16 cellular contexts compared by ENCODE assay signal in genomic region chr17:8618825-8619224, GRCh38. TPM values are rescaled to one million over a fixed set of nuclear protein-coding genes. Genes with fewer than 3 reads are reported as not detected.
DNase-seq lines count a peak whose midpoint lies in the region; ATAC-seq, FAIRE-seq and TF ChIP-seq lines count a peak whose summit lies in the region.
"Had no signal": no experiment of that assay in that cellular context is flagged by ENCODE, and none has a peak within 500 bp of the region (broad histone marks: within the 10 kb centered on the region; RNA-seq: fewer than 3 reads in every experiment).

No MANE protein-coding gene starts in this region.

- no peak overlapping the region for H2BK120ac ChIP-seq in trophoblast cell (ENCODE audit: insufficient read depth, low read length, poor library complexity)

- no peak overlapping the region for H3K23ac ChIP-seq in trophoblast cell (ENCODE audit: low read length)

- no peak overlapping the region for H2AFZ ChIP-seq in trophoblast cell (ENCODE audit: insufficient read depth, low read length, poor library complexity)

- no peak overlapping the region for H3K4ac ChIP-seq in trophoblast cell (ENCODE audit: low read depth, low read length)

- WGBS in trophoblast cell (ENCODE audit: extremely low coverage, insufficient coverage, insufficient read length), result no CpG with 5 or more reads among the region's 3 CpGs
- whole genome bisulfite sequencing in testis, 2 donors, result 79 to 81% methylated on average over 3 of the region's 3 CpGs

- no peak overlapping the region for H2BK12ac ChIP-seq in trophoblast cell (ENCODE audit: low read length)

- H2BK5ac ChIP-seq in trophoblast cell (ENCODE audit: low read depth, low read length, poor library complexity), result no peak overlapping the region

- H3K79me1 ChIP-seq in trophoblast cell (ENCODE audit: low read length), result no peaks in the 10 kb centered on the region

- H4K8ac ChIP-seq in trophoblast cell (ENCODE audit: low read depth, low read length), result no peak overlapping the region

- peak; percentile 13 for FAIRE-seq in HTR-8/SVneo (lab: Jason Lieb, UNC)
- FAIRE-seq: A549, GM19239, H1 had no signal

- TF ChIP-seq CTCF in testis (IDR thresholded peaks at IDR 0.05), result no peak

- TF ChIP-seq POLR2A in testis (IDR thresholded peaks at IDR 0.05), result no peak

- intact Hi-C loops in testis (cut with DNase I; ENCODE audit: low total_unique reads), result no loop called here

- no peak overlapping the region for H3K18ac ChIP-seq in trophoblast cell (ENCODE audit: low read length)

- no peak for DNase-seq in HTR-8/SVneo (ENCODE audit: insufficient read length, low spot score)
- DNase-seq in astrocyte of the hippocampus (ENCODE audit: low read depth, low spot score), result peak; percentile 11
- peak; percentile 35 to 92 for DNase-seq in trophoblast cell
- no peak for DNase-seq in NCI-H526 (lab: John Stamatoyannopoulos, UW)
- DNase-seq in testis, result no peak
- DNase-seq: BE2C; CD4-positive, alpha-beta memory T cell; DMS79 treated with DMSO at 0.1 percent for 48 hours; GDM1; IMR-90 had no signal

- ATAC-seq in HG03095 (IDR thresholded peaks at IDR 0.05; ENCODE audit: unreplicated experiment), result no peak
- ATAC-seq: A549 had no signal

- peaks cover 10% of the 10 kb centered on the region for H3K79me2 ChIP-seq in trophoblast cell (ENCODE audit: control insufficient read depth, insufficient read depth, low read length, poor library complexity)

- H3K4me1 ChIP-seq in trophoblast cell (ENCODE audit: control insufficient read depth in 1 of 2, insufficient read depth in 2 of 2, low read length in 2 of 2) (peaks cover 6 to 10% of the 10 kb centered on the region in 2 experiments), testis (no peaks in the 10 kb centered on the region)
- H3K4me1 ChIP-seq: BE2C had no signal

- H3K9ac ChIP-seq in trophoblast cell (ENCODE audit: low read length), result no peak overlapping the region

- H3K36me3 ChIP-seq in trophoblast cell (ENCODE audit: control insufficient read depth in 1 of 2, insufficient read depth in 2 of 2, low read length in 2 of 2) (peaks cover 8 to 16% of the 10 kb centered on the region in 2 experiments), testis (ENCODE audit: low read depth, missing control alignments) (no peaks in the 10 kb centered on the region)
- H3K36me3 ChIP-seq: BE2C had no signal

- H2AK5ac ChIP-seq in trophoblast cell (ENCODE audit: low read length), result no peak overlapping the region

- H3K4me3 ChIP-seq in trophoblast cell (ENCODE audit: low read depth, low read length) (no peak overlapping the region), testis (no peak overlapping the region)
- H3K4me3 ChIP-seq: A549, HAP-1 had no signal

- H3K27ac ChIP-seq in trophoblast cell (ENCODE audit: low read depth, low read length) (no peak overlapping the region), testis (no peak overlapping the region)
- H3K27ac ChIP-seq: A549, C4-2B had no signal

- H4K91ac ChIP-seq in trophoblast cell (ENCODE audit: low read depth, low read length), result no peak overlapping the region

- no peak overlapping the region for H3K4me2 ChIP-seq in trophoblast cell (ENCODE audit: low read length)
- H3K4me2 ChIP-seq: A549 had no signal

- no peak overlapping the region for H4K12ac ChIP-seq in trophoblast cell (ENCODE audit: low read depth, low read length)

- H3K27me3 ChIP-seq in trophoblast cell (ENCODE audit: insufficient read depth, low read length), result no peaks in the 10 kb centered on the region
- no peaks in the 10 kb centered on the region for H3K27me3 ChIP-seq in testis
- H3K27me3 ChIP-seq: BE2C had no signal

- H3K9me3 ChIP-seq in trophoblast cell (ENCODE audit: insufficient read depth, low read depth, low read length) (no peaks in the 10 kb centered on the region), testis (no peaks in the 10 kb centered on the region)
- H3K9me3 ChIP-seq: A549, BE2C, HAP-1 had no signal

- no peak overlapping the region for H3K14ac ChIP-seq in trophoblast cell (ENCODE audit: low read length)

RNA-seq across cellular contexts. Expression of gene MYH10, which starts 11.7 kb away (rescaled TPM):
- polyA plus RNA-seq in trophoblast cell (2013), result 132 and 148 TPM in 2 replicates
- total RNA-seq in testis, result 10 to 100 TPM; 33.1 to 34.1 TPM
- polyA plus RNA-seq in testis (ENCODE audit: insufficient read depth, low read depth, low replicate concordance), result 25.5 TPM

Comparison
In these comparisons a context has a peak if more than half of its experiments do, and no peak if none do; other contexts are left out.
1. DNase-seq: peak in astrocyte of the hippocampus (single experiment) and trophoblast cell (2 of 2); none in HTR-8/SVneo (single experiment), NCI-H526 (0 of 2) and testis (single experiment).